Comparison of ENCODE assay signal across 1 cellular context in genomic region chr9:113310538-113310937, GRCh38.
TF ChIP-seq lines count a peak whose summit lies in the region.

No MANE protein-coding gene starts in this region.

TF ChIP-seq in endothelial cell of umbilical vein, 7 proteins besides CTCF, POLR2A, EP300 and RAD21:
- TF ChIP-seq GATA2 (IDR thresholded peaks at IDR 0.05; ENCODE audit: insufficient read depth, insufficient read length, low read depth, low read length), result no peak
- TF ChIP-seq MYC (IDR thresholded peaks at IDR 0.05; ENCODE audit: low read depth, low read length), result no peak
- TF ChIP-seq POLR2AphosphoS5 (IDR thresholded peaks at IDR 0.05; ENCODE audit: insufficient read depth, low read depth, low read length), result no peak
- TF ChIP-seq MAX (IDR thresholded peaks at IDR 0.05; ENCODE audit: insufficient read depth, insufficient read length), result no peak
- no peak for TF ChIP-seq FOS (IDR thresholded peaks at IDR 0.05; ENCODE audit: borderline replicate concordance, insufficient read depth, low read length)
- TF ChIP-seq EZH2 (IDR thresholded peaks at IDR 0.05; ENCODE audit: borderline replicate concordance, low read depth, low read length, severe bottlenecking), result no peak
- no peak for TF ChIP-seq JUN (IDR thresholded peaks at IDR 0.05; ENCODE audit: borderline replicate concordance, insufficient read depth, insufficient read length, low read depth)
TF ChIP-seq in endothelial cell of umbilical vein: peak in this region for 0.
